ENCODE assay signal across 12 cellular contexts in the genomic region with DNA sequence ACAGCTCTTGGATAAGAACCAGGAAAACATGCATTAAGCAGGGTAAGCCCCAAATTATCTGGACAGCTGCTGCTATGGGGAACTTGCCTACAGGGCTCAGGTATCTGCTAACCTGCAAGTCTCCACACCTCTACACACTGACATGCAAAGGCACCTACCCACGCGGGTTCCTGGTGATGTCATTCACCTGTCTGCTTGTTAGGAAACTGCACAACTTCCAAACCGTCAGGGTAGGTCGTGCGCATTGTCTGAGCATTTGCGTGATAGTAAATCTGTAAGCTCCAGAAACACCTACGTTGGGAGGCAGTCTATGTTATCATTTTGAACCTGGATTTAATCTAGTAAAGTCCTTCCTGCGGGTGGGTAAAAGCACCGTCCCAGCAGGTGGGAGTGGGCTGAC. TPM values are rescaled to one million over a fixed set of nuclear protein-coding genes. Genes with fewer than 3 reads are reported as not detected.
"Had no signal": no experiment of that assay in that cellular context is flagged by ENCODE, and none has a peak within 500 bp of the region (broad histone marks: within the 10 kb centered on the region; RNA-seq: fewer than 3 reads in every experiment).

No MANE protein-coding gene starts in this region.

RNA-seq across cellular contexts. Expression of a gene that starts 42.5 kb away (rescaled TPM):
- total RNA-seq: stomach, subcutaneous adipose tissue, suprapubic skin, thoracic aorta, tibial nerve, transverse colon, upper lobe of left lung, upper lobe of right lung, ureter, urinary bladder, uterus, vagina had no signal
